Comparison of ENCODE assay signal across 1 cellular context in the genomic region with DNA sequence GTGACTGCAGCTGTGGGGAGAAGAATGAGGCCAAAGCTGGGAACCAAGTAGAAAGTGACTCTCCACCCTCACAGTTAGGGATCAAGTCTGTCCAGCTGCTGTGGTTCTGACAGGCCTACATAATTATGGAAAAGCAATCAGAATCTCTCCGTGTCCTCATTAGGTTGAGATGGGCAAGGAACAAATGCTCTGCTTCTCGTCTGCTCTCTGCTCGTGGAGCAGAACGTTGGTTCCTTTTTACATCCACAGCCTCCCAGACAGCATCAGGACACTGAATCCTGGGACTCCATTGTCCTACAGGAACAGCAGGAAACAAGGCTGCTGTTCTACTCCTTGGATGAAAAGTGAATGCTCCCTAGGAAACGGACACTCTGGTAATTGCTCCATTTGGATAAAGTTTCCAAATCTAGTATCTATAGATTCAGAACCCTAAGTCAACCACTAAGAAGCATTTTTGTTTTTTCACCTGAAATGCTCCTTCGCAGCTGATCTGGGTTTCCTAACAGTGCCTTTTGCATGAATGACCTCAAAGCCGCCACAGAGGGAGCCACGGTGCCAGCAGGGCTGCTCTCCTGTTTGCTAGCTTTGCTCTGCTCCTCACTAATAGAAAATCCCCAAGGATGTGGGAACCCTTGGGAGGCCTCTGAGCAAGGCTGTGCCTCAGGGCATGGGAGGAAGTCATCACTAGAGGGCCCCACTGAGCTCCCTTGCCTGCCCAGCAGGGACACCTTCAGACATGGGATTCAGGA.
TF ChIP-seq lines count a peak whose summit lies in the region.

No MANE protein-coding gene starts in this region.

TF ChIP-seq in HepG2, 621 proteins besides CTCF, POLR2A, EP300 and RAD21 (continued from another document and continues in another):
- TF ChIP-seq, protein P1, sequence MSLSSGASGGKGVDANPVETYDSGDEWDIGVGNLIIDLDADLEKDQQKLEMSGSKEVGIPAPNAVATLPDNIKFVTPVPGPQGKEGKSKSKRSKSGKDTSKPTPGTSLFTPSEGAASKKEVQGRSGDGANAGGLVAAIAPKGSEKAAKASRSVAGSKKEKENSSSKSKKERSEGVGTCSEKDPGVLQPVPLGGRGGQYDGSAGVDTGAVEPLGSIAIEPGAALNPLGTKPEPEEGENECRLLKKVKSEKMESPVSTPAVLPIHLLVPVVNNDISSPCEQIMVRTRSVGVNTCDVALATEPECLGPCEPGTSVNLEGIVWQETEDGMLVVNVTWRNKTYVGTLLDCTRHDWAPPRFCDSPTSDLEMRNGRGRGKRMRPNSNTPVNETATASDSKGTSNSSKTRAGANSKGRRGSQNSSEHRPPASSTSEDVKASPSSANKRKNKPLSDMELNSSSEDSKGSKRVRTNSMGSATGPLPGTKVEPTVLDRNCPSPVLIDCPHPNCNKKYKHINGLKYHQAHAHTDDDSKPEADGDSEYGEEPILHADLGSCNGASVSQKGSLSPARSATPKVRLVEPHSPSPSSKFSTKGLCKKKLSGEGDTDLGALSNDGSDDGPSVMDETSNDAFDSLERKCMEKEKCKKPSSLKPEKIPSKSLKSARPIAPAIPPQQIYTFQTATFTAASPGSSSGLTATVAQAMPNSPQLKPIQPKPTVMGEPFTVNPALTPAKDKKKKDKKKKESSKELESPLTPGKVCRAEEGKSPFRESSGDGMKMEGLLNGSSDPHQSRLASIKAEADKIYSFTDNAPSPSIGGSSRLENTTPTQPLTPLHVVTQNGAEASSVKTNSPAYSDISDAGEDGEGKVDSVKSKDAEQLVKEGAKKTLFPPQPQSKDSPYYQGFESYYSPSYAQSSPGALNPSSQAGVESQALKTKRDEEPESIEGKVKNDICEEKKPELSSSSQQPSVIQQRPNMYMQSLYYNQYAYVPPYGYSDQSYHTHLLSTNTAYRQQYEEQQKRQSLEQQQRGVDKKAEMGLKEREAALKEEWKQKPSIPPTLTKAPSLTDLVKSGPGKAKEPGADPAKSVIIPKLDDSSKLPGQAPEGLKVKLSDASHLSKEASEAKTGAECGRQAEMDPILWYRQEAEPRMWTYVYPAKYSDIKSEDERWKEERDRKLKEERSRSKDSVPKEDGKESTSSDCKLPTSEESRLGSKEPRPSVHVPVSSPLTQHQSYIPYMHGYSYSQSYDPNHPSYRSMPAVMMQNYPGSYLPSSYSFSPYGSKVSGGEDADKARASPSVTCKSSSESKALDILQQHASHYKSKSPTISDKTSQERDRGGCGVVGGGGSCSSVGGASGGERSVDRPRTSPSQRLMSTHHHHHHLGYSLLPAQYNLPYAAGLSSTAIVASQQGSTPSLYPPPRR (CRISPR knock-in tag; IDR thresholded peaks at IDR 0.05; ENCODE audit: borderline replicate concordance), result no peak
- no peak for TF ChIP-seq FOXC1 (CRISPR knock-in tag; IDR thresholded peaks at IDR 0.05; ENCODE audit: borderline replicate concordance)
- no peak for TF ChIP-seq ARNT2 (CRISPR knock-in tag; IDR thresholded peaks at IDR 0.05; ENCODE audit: low read depth)
- no peak for TF ChIP-seq MAFF (IDR thresholded peaks at IDR 0.05; ENCODE audit: low read depth, low read length)
- no peak for TF ChIP-seq WIZ (CRISPR knock-in tag; IDR thresholded peaks at IDR 0.05)
- TF ChIP-seq, protein P2, sequence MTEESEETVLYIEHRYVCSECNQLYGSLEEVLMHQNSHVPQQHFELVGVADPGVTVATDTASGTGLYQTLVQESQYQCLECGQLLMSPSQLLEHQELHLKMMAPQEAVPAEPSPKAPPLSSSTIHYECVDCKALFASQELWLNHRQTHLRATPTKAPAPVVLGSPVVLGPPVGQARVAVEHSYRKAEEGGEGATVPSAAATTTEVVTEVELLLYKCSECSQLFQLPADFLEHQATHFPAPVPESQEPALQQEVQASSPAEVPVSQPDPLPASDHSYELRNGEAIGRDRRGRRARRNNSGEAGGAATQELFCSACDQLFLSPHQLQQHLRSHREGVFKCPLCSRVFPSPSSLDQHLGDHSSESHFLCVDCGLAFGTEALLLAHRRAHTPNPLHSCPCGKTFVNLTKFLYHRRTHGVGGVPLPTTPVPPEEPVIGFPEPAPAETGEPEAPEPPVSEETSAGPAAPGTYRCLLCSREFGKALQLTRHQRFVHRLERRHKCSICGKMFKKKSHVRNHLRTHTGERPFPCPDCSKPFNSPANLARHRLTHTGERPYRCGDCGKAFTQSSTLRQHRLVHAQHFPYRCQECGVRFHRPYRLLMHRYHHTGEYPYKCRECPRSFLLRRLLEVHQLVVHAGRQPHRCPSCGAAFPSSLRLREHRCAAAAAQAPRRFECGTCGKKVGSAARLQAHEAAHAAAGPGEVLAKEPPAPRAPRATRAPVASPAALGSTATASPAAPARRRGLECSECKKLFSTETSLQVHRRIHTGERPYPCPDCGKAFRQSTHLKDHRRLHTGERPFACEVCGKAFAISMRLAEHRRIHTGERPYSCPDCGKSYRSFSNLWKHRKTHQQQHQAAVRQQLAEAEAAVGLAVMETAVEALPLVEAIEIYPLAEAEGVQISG (CRISPR knock-in tag; IDR thresholded peaks at IDR 0.05), result peak; percentile 62
- no peak for TF ChIP-seq ZNF33B (CRISPR knock-in tag; IDR thresholded peaks at IDR 0.05)
- TF ChIP-seq, protein P3, sequence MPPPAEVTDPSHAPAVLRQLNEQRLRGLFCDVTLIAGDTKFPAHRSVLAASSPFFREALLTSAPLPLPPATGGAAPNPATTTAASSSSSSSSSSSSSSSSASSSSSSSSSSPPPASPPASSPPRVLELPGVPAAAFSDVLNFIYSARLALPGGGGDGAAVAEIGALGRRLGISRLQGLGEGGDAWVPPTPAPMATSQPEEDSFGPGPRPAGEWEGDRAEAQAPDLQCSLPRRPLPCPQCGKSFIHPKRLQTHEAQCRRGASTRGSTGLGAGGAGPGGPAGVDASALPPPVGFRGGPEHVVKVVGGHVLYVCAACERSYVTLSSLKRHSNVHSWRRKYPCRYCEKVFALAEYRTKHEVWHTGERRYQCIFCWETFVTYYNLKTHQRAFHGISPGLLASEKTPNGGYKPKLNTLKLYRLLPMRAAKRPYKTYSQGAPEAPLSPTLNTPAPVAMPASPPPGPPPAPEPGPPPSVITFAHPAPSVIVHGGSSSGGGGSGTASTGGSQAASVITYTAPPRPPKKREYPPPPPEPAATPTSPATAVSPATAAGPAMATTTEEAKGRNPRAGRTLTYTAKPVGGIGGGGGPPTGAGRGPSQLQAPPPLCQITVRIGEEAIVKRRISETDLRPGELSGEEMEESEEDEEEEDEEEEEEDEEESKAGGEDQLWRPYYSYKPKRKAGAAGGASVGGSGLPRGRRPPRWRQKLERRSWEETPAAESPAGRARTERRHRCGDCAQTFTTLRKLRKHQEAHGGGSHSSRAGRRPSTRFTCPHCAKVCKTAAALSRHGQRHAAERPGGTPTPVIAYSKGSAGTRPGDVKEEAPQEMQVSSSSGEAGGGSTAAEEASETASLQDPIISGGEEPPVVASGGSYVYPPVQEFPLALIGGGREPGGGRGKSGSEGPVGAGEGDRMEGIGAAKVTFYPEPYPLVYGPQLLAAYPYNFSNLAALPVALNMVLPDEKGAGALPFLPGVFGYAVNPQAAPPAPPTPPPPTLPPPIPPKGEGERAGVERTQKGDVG (CRISPR knock-in tag; IDR thresholded peaks at IDR 0.05; ENCODE audit: borderline replicate concordance), result no peak; the same call in 1 of the 2 replicates
- peak; percentile 36; the same call in 1 of the 2 replicates for TF ChIP-seq FOSL2 (CRISPR knock-in tag; IDR thresholded peaks at IDR 0.05)
- TF ChIP-seq ZNF850 (CRISPR knock-in tag; conservative IDR thresholded peaks at IDR 0.05), result no peak
- no peak for TF ChIP-seq ZNF749 (CRISPR knock-in tag; IDR thresholded peaks at IDR 0.05; ENCODE audit: borderline replicate concordance)
- TF ChIP-seq, protein P4, sequence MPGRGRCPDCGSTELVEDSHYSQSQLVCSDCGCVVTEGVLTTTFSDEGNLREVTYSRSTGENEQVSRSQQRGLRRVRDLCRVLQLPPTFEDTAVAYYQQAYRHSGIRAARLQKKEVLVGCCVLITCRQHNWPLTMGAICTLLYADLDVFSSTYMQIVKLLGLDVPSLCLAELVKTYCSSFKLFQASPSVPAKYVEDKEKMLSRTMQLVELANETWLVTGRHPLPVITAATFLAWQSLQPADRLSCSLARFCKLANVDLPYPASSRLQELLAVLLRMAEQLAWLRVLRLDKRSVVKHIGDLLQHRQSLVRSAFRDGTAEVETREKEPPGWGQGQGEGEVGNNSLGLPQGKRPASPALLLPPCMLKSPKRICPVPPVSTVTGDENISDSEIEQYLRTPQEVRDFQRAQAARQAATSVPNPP (CRISPR knock-in tag; IDR thresholded peaks at IDR 0.05), result no peak
- no peak for TF ChIP-seq PHF5A (CRISPR knock-in tag; IDR thresholded peaks at IDR 0.05; ENCODE audit: low read depth, unreplicated experiment)
- 0 out of 2 replicates have a peak, but pooled peaks have one; percentile 48 for TF ChIP-seq ZNF619 (CRISPR knock-in tag; IDR thresholded peaks at IDR 0.05)
- no peak for TF ChIP-seq PPARG (CRISPR knock-in tag; conservative IDR thresholded peaks at IDR 0.05)
- TF ChIP-seq SOX5 (CRISPR knock-in tag; IDR thresholded peaks at IDR 0.05; ENCODE audit: borderline replicate concordance), result peak; percentile 35; the same call in 1 of the 2 replicates
- TF ChIP-seq, protein P5, sequence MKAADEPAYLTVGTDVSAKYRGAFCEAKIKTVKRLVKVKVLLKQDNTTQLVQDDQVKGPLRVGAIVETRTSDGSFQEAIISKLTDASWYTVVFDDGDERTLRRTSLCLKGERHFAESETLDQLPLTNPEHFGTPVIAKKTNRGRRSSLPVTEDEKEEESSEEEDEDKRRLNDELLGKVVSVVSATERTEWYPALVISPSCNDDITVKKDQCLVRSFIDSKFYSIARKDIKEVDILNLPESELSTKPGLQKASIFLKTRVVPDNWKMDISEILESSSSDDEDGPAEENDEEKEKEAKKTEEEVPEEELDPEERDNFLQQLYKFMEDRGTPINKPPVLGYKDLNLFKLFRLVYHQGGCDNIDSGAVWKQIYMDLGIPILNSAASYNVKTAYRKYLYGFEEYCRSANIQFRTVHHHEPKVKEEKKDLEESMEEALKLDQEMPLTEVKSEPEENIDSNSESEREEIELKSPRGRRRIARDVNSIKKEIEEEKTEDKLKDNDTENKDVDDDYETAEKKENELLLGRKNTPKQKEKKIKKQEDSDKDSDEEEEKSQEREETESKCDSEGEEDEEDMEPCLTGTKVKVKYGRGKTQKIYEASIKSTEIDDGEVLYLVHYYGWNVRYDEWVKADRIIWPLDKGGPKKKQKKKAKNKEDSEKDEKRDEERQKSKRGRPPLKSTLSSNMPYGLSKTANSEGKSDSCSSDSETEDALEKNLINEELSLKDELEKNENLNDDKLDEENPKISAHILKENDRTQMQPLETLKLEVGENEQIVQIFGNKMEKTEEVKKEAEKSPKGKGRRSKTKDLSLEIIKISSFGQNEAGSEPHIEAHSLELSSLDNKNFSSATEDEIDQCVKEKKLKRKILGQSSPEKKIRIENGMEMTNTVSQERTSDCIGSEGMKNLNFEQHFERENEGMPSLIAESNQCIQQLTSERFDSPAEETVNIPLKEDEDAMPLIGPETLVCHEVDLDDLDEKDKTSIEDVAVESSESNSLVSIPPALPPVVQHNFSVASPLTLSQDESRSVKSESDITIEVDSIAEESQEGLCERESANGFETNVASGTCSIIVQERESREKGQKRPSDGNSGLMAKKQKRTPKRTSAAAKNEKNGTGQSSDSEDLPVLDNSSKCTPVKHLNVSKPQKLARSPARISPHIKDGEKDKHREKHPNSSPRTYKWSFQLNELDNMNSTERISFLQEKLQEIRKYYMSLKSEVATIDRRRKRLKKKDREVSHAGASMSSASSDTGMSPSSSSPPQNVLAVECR (CRISPR knock-in tag; IDR thresholded peaks at IDR 0.05; ENCODE audit: borderline replicate concordance), result no peak
- TF ChIP-seq MZF1 (CRISPR knock-in tag; IDR thresholded peaks at IDR 0.05; ENCODE audit: borderline replicate concordance), result no peak
- TF ChIP-seq RBAK (CRISPR knock-in tag; IDR thresholded peaks at IDR 0.05), result no peak
- TF ChIP-seq ZNF282 (IDR thresholded peaks at IDR 0.05; ENCODE audit: partially characterized antibody), result no peak
- no peak for TF ChIP-seq ZNF432 (CRISPR knock-in tag; IDR thresholded peaks at IDR 0.05; ENCODE audit: borderline replicate concordance)
- TF ChIP-seq, protein P6, sequence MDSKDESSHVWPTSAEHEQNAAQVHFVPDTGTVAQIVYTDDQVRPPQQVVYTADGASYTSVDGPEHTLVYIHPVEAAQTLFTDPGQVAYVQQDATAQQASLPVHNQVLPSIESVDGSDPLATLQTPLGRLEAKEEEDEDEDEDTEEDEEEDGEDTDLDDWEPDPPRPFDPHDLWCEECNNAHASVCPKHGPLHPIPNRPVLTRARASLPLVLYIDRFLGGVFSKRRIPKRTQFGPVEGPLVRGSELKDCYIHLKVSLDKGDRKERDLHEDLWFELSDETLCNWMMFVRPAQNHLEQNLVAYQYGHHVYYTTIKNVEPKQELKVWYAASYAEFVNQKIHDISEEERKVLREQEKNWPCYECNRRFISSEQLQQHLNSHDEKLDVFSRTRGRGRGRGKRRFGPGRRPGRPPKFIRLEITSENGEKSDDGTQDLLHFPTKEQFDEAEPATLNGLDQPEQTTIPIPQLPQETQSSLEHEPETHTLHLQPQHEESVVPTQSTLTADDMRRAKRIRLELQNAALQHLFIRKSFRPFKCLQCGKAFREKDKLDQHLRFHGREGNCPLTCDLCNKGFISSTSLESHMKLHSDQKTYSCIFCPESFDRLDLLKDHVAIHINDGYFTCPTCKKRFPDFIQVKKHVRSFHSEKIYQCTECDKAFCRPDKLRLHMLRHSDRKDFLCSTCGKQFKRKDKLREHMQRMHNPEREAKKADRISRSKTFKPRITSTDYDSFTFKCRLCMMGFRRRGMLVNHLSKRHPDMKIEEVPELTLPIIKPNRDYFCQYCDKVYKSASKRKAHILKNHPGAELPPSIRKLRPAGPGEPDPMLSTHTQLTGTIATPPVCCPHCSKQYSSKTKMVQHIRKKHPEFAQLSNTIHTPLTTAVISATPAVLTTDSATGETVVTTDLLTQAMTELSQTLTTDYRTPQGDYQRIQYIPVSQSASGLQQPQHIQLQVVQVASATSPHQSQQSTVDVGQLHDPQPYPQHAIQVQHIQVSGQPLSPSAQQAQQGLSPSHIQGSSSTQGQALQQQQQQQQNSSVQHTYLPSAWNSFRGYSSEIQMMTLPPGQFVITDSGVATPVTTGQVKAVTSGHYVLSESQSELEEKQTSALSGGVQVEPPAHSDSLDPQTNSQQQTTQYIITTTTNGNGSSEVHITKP (CRISPR knock-in tag; IDR thresholded peaks at IDR 0.05; ENCODE audit: low read depth), result no peak
- no peak for TF ChIP-seq KLF11 (CRISPR knock-in tag; IDR thresholded peaks at IDR 0.05)
- TF ChIP-seq THAP11 (CRISPR knock-in tag; IDR thresholded peaks at IDR 0.05), result 0 out of 2 replicates have a peak, but pooled peaks have one; percentile 35
- TF ChIP-seq NRL (CRISPR knock-in tag; IDR thresholded peaks at IDR 0.05; ENCODE audit: borderline replicate concordance), result 0 out of 2 replicates have a peak, but pooled peaks have one; percentile 33
- TF ChIP-seq, protein P7, sequence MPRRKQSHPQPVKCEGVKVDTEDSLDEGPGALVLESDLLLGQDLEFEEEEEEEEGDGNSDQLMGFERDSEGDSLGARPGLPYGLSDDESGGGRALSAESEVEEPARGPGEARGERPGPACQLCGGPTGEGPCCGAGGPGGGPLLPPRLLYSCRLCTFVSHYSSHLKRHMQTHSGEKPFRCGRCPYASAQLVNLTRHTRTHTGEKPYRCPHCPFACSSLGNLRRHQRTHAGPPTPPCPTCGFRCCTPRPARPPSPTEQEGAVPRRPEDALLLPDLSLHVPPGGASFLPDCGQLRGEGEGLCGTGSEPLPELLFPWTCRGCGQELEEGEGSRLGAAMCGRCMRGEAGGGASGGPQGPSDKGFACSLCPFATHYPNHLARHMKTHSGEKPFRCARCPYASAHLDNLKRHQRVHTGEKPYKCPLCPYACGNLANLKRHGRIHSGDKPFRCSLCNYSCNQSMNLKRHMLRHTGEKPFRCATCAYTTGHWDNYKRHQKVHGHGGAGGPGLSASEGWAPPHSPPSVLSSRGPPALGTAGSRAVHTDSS (CRISPR knock-in tag; conservative IDR thresholded peaks at IDR 0.05), result no peak
- TF ChIP-seq, protein P8, sequence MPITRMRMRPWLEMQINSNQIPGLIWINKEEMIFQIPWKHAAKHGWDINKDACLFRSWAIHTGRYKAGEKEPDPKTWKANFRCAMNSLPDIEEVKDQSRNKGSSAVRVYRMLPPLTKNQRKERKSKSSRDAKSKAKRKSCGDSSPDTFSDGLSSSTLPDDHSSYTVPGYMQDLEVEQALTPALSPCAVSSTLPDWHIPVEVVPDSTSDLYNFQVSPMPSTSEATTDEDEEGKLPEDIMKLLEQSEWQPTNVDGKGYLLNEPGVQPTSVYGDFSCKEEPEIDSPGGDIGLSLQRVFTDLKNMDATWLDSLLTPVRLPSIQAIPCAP (CRISPR knock-in tag; IDR thresholded peaks at IDR 0.05; ENCODE audit: low read depth), result no peak
